Comparison of ENCODE assay signal across 8 cellular contexts in the genomic region with DNA sequence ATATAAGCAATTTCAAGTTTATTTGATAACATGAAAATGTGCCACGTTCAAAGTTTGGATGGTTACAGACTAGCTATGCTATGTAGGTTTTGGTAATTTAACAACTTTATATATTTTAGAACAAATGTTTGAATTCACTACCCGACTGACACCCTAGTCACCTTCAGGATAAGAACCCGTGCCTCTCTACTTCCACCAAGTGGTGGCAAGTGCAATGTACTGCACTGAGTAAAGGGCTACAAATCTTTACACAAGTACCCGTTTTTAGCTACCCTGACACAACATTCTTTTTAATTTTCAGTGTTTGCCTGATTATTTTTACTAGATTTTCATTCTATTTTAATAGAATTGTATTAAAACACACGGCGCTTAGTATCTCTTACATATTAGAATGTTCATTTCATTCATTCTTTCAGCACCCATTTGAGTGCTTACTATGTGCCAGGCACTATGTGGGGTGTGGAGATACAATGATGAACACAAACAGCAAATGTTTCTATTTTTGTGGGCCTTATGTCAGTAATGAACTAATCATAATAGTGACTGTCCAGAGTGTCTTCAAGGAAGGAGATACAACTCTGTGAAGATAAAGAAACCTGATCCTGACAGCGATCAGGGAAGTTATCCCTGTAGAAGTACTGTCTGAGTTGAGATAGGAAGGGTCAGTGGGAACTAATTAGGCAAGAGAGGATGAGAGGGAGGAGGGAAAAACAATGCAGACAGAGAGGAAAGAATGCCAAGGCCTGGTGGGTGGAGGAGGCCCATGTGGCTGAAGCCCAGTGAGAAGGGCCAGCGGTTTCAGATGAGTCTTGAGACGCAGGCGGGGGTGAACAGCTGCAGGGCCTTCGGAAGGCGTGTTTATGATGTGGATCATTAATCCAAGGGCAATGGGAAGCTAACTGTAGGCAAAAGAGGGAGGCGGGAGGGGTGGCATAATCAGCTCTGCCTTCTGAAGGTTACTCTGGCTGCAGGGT. TPM values are rescaled to one million over a fixed set of nuclear protein-coding genes. Genes with fewer than 3 reads are reported as not detected.
A peak's percentile ranks its signal among the peaks of the same experiment; 100 is the strongest.
DNase-seq lines count a peak whose midpoint lies in the region; ATAC-seq, FAIRE-seq and TF ChIP-seq lines count a peak whose summit lies in the region.

No MANE protein-coding gene starts in this region.

- peak; percentile 42 for FAIRE-seq in GM18507 (lab: Jason Lieb, UNC)

- peaks cover 0 to 9% of the 10 kb centered on the region in 2 experiments; a peak in 3 of 4 replicates for H3K4me1 ChIP-seq in SK-N-SH (ENCODE audit: control insufficient read depth in 1 of 2, insufficient read depth in 2 of 2, low read depth in 1 of 2, low read length in 1 of 2)
- peaks cover 4% of the 10 kb centered on the region for H3K4me1 ChIP-seq in ovary (ENCODE audit: insufficient read depth)

- H3K27me3 ChIP-seq in SK-N-SH (ENCODE audit: insufficient read depth) (no peaks in the 10 kb centered on the region), ovary (no peaks in the 10 kb centered on the region)

- H3K27ac ChIP-seq in SK-N-SH (ENCODE audit: low read depth in 2 of 2, low read length in 1 of 2) = no peak overlapping the region
- H3K27ac ChIP-seq in ovary = no peak overlapping the region

- intact Hi-C loops in ovary (cut with DNase I) = no loop called here

- TF ChIP-seq POLR2A in ovary (IDR thresholded peaks at IDR 0.05) = no peak

- peak; percentile 46 for DNase-seq in CD1c-positive myeloid dendritic cell (ENCODE audit: extremely low spot score)
- DNase-seq in GM18507 (ENCODE audit: extremely low spot score, insufficient read length, low read depth) = peak; percentile 18
- DNase-seq in SK-N-SH = peak; percentile 59
- peak; percentile 54 for DNase-seq in dedifferentiated amniotic fluid mesenchymal stem cell (ENCODE audit: extremely low spot score)
- DNase-seq in naive B cell = peak; percentile 16
- DNase-seq in ovary = no peak

- CTCF ChIA-PET in SK-N-SH (lab: Yijun Ruan, JAX) = interaction anchor here (0.6 to 3.1 kb wide), 28 partner anchors 8 to 234 kb away, joined by 3 to 20 read pairs (median 4); partner anchors contain the start of gene BRWD1

- POLR2A ChIA-PET in SK-N-SH (lab: Yijun Ruan, JAX) = no interaction called here

- H3K9me3 Mint-ChIP-seq in naive B cell = peaks cover 0 to 8% (median 0%) of the 10 kb centered on the region in 7 donors

- H3K79me2 ChIP-seq in SK-N-SH (ENCODE audit: insufficient read depth) = no peaks in the 10 kb centered on the region

- TF ChIP-seq EP300 in SK-N-SH (IDR thresholded peaks at IDR 0.05; ENCODE audit: borderline replicate concordance in 1 of 2, low read depth in 1 of 2, low read length in 1 of 2) (no peak), ovary (IDR thresholded peaks at IDR 0.05) (no peak)

- no peaks in the 10 kb centered on the region for H3F3A ChIP-seq in SK-N-SH (replicated peaks; ENCODE audit: insufficient read depth)

- no peak overlapping the region for H3K27ac Mint-ChIP-seq in naive B cell

- peak; percentile 29 to 31 for ATAC-seq in naive B cell (ENCODE audit: low read depth in 2 of 2)
- no peak for ATAC-seq in GM21360 (IDR thresholded peaks at IDR 0.05; ENCODE audit: unreplicated experiment)

- H3K4me3 ChIP-seq in SK-N-SH (ENCODE audit: low read depth in 2 of 2, low read length in 1 of 2) = no peak overlapping the region
- no peak overlapping the region for H3K4me3 ChIP-seq in ovary

- H3K9me3 ChIP-seq in SK-N-SH (no peaks in the 10 kb centered on the region), ovary (no peaks in the 10 kb centered on the region)

- H3K9me2 ChIP-seq in SK-N-SH = no peaks in the 10 kb centered on the region

- H3K36me3 ChIP-seq in SK-N-SH (replicated peaks in 1 of 2; ENCODE audit: control insufficient read depth in 1 of 2, insufficient read depth in 2 of 2, low read length in 1 of 2) (no peaks in the 10 kb centered on the region), ovary (no peaks in the 10 kb centered on the region)

- peaks cover 0 to 7% of the 10 kb centered on the region in 2 donors for H3K36me3 Mint-ChIP-seq in naive B cell

- peak overlapping the region in 1 of 8 donors; percentile 55 for H3K4me3 Mint-ChIP-seq in naive B cell

- no peak overlapping the region for H3K4me2 ChIP-seq in SK-N-SH

- peaks cover 12 to 16% (median 12%) of the 10 kb centered on the region in 3 donors for H3K4me1 Mint-ChIP-seq in naive B cell

- TF ChIP-seq CTCF in LNCAP (IDR thresholded peaks at IDR 0.05) (peak; percentile 81), SK-N-SH (IDR thresholded peaks at IDR 0.05) (peak; percentile 79), ovary (IDR thresholded peaks at IDR 0.05) (no peak)

- TF ChIP-seq RAD21 in SK-N-SH (IDR thresholded peaks at IDR 0.05; ENCODE audit: low read length) = peak; percentile 78

- H4K20me1 ChIP-seq in SK-N-SH (ENCODE audit: insufficient read depth) = no peaks in the 10 kb centered on the region

- peaks cover 0 to 41% (median 30%) of the 10 kb centered on the region in 3 donors for H3K27me3 Mint-ChIP-seq in naive B cell

- no peak overlapping the region for H3K9ac ChIP-seq in SK-N-SH

- WGBS in SK-N-SH (ENCODE audit: low lambda C conversion rate) = 62% methylated on average over 13 of the region's 13 CpGs
- 21 to 24% (median 24%) methylated on average over 13 of the region's 13 CpGs for WGBS in ovary, 3 donors

- no peak overlapping the region for H2AFZ ChIP-seq in SK-N-SH (ENCODE audit: low read depth)

TF ChIP-seq in SK-N-SH, 30 proteins besides CTCF, POLR2A, EP300 and RAD21:
- TF ChIP-seq MAX (IDR thresholded peaks at IDR 0.05; ENCODE audit: low read depth) (no peak), RXRA (IDR thresholded peaks at IDR 0.05; ENCODE audit: borderline replicate concordance, low read depth) (no peak), SMC3 (IDR thresholded peaks at IDR 0.05; ENCODE audit: low read depth, low read length) (peak; percentile 45), FOXJ3 (CRISPR knock-in tag; IDR thresholded peaks at IDR 0.05) (no peak)
- TF ChIP-seq, protein P1, sequence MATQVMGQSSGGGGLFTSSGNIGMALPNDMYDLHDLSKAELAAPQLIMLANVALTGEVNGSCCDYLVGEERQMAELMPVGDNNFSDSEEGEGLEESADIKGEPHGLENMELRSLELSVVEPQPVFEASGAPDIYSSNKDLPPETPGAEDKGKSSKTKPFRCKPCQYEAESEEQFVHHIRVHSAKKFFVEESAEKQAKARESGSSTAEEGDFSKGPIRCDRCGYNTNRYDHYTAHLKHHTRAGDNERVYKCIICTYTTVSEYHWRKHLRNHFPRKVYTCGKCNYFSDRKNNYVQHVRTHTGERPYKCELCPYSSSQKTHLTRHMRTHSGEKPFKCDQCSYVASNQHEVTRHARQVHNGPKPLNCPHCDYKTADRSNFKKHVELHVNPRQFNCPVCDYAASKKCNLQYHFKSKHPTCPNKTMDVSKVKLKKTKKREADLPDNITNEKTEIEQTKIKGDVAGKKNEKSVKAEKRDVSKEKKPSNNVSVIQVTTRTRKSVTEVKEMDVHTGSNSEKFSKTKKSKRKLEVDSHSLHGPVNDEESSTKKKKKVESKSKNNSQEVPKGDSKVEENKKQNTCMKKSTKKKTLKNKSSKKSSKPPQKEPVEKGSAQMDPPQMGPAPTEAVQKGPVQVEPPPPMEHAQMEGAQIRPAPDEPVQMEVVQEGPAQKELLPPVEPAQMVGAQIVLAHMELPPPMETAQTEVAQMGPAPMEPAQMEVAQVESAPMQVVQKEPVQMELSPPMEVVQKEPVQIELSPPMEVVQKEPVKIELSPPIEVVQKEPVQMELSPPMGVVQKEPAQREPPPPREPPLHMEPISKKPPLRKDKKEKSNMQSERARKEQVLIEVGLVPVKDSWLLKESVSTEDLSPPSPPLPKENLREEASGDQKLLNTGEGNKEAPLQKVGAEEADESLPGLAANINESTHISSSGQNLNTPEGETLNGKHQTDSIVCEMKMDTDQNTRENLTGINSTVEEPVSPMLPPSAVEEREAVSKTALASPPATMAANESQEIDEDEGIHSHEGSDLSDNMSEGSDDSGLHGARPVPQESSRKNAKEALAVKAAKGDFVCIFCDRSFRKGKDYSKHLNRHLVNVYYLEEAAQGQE (IDR thresholded peaks at IDR 0.05; ENCODE audit: low read depth, low read length) = no peak

RNA-seq across cellular contexts. Expression of gene LCA5L, which starts 3.8 kb away (rescaled TPM):
- polyA plus RNA-seq in SK-N-SH (2012; rRNA removed) (0.74 and 1.0 TPM in 2 replicates), naive B cell (ENCODE audit: low read depth in 6 of 6) (not detected), ovary (1 to 10 TPM; 1.2 to 2.1 TPM)
- 1.2 and 1.9 TPM in 2 replicates for polyA plus RNA-seq in SK-N-SH (2012; cell fraction: cytosol; rRNA removed)
- 0.96 and 2.5 TPM in 2 replicates for polyA plus RNA-seq in SK-N-SH (2012; cell fraction: nucleus; rRNA removed)
- 10 to 100 TPM in 1 of 7 donors, 1 to 10 TPM in 4, under 1 TPM in 2; 0.76 to 11.8 (median 1.2) TPM for total RNA-seq in ovary

RNA-seq across cellular contexts. Expression of gene SH3BGR, which starts 10.0 kb away (rescaled TPM):
- polyA plus RNA-seq in SK-N-SH (2012; rRNA removed) (1.1 and 2.5 TPM in 2 replicates), naive B cell (ENCODE audit: low read depth in 6 of 6) (1 to 10 TPM in 3 of 6 donors, under 1 TPM in 1, not detected in 2; 0.86 to 2.5 (median 1.6) TPM), ovary (10 to 100 TPM in 1 of 2 donors, 1 to 10 TPM in 1; 3.0 to 16.2 TPM)
- 2.8 and 4.2 TPM in 2 replicates for polyA plus RNA-seq in SK-N-SH (2012; cell fraction: cytosol; rRNA removed)
- 0.44 TPM in 1 of 2 replicates, not detected in the other for polyA plus RNA-seq in SK-N-SH (2012; cell fraction: nucleus; rRNA removed)
- total RNA-seq in ovary = 1 to 10 TPM; 1.1 to 4.6 (median 2.9) TPM

Comparison
In these comparisons a context has a peak if more than half of its experiments do, and no peak if none do; other contexts are left out.
1. DNase-seq: peak in CD1c-positive myeloid dendritic cell (single experiment), GM18507 (single experiment), SK-N-SH (single experiment), dedifferentiated amniotic fluid mesenchymal stem cell (single experiment) and naive B cell (single experiment); none in ovary (0 of 5).
2. CTCF ChIP-seq: peak in LNCAP (single experiment) and SK-N-SH (single experiment); none in ovary (0 of 3).